ENCODE assay signal across 19 cellular contexts in genomic region chr11:119048644-119049043, GRCh38.
"Had no signal": no experiment of that assay in that cellular context is flagged by ENCODE, and none has a peak within 500 bp of the region (broad histone marks: within the 10 kb centered on the region; RNA-seq: fewer than 3 reads in every experiment).

No MANE protein-coding gene starts in this region.

- H3K27me3 Mint-ChIP-seq: naive thymus-derived CD4-positive, alpha-beta T cell had no signal

- H3K4me1 ChIP-seq: colonic mucosa, heart right ventricle, right atrium auricular region, sigmoid colon, suprapubic skin, thyroid gland, upper lobe of left lung, uterus had no signal

- H3K4me3 ChIP-seq: colonic mucosa, heart right ventricle, right atrium auricular region, sigmoid colon, skin epidermis, suprapubic skin, thyroid gland, upper lobe of left lung, uterus had no signal

- H3K4me3 Mint-ChIP-seq: nephron progenitor cell had no signal

- H3K9me3 Mint-ChIP-seq: naive thymus-derived CD4-positive, alpha-beta T cell; nephron progenitor cell had no signal

- H3K9me3 ChIP-seq: colonic mucosa, heart right ventricle, right atrium auricular region, sigmoid colon, suprapubic skin, thyroid gland, upper lobe of left lung, uterus had no signal

- H3K27ac ChIP-seq: colonic mucosa, heart right ventricle, right atrium auricular region, sigmoid colon, skin epidermis, suprapubic skin, thyroid gland, upper lobe of left lung, uterus had no signal

- H3K36me3 ChIP-seq: uterus had no signal

- ATAC-seq: esophagus mucosa; heart right ventricle; left lobe of liver; naive thymus-derived CD4-positive, alpha-beta T cell; stimulated activated naive CD8-positive, alpha-beta T cell treated with anti-CD3 and anti-CD28 coated beads, Interleukin-15, Interleukin-2, amounts not matched to agents 100 U/mL and 50 U/mL, for 24 hours had no signal

- H3K27me3 ChIP-seq: colonic mucosa, heart right ventricle, right atrium auricular region, sigmoid colon, suprapubic skin, thyroid gland, upper lobe of left lung, uterus had no signal

- DNase-seq: colonic mucosa; effector CD4-positive, alpha-beta T cell; heart right ventricle; hypothalamus; islet precursor cell; mammary epithelial cell; naive thymus-derived CD4-positive, alpha-beta T cell; nephron progenitor cell; sigmoid colon; stimulated activated CD4-positive, alpha-beta T cell treated with anti-CD3 and anti-CD28 coated beads, Interleukin-12 subunit alpha, Interleukin-12 subunit beta, amount 100 ng/mL, for 4 hours; stimulated activated naive CD8-positive, alpha-beta T cell treated with anti-CD3 and anti-CD28 coated beads, Interleukin-15, Interleukin-2, amounts not matched to agents 100 U/mL and 50 U/mL, for 24 hours; thyroid gland; upper lobe of left lung; uterus had no signal

- H3K27ac Mint-ChIP-seq: naive thymus-derived CD4-positive, alpha-beta T cell; nephron progenitor cell had no signal
